Comparison of ENCODE assay signal across 1 cellular context in the genomic region with DNA sequence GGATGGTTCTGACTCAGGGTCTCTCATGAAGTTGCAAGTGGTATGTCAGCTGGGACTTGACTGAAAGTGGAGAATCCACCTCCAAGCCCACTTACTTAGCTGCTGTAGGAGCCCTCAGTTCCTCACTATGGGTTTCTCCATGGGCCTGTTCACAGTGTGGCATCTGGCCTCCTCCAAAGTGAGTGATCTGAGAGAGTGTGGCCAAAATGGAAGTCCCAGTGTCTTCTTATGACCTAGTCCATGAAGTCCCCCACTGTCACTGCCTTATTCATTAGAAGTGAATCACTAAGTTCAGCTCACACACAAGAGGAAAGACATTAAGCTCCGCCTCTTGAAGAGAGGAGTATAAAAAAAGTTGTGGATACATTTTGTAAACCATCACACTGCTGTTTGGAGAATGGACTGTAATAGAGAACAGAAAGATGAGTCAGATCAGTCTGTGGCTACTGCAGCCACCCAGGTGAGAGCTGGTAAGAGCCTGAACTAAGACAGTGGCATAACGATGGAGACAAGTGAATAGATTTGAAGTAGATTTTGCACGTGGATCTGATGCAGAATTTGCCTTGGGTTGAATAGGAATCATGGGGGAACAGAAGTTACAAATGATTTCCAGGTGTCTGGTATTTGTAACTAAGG.
A peak's percentile ranks its signal among the peaks of the same experiment; 100 is the strongest.
TF ChIP-seq lines count a peak whose summit lies in the region.

No MANE protein-coding gene starts in this region.

TF ChIP-seq in GM12878, 131 proteins besides CTCF, POLR2A, EP300 and RAD21:
- TF ChIP-seq, protein P1, sequence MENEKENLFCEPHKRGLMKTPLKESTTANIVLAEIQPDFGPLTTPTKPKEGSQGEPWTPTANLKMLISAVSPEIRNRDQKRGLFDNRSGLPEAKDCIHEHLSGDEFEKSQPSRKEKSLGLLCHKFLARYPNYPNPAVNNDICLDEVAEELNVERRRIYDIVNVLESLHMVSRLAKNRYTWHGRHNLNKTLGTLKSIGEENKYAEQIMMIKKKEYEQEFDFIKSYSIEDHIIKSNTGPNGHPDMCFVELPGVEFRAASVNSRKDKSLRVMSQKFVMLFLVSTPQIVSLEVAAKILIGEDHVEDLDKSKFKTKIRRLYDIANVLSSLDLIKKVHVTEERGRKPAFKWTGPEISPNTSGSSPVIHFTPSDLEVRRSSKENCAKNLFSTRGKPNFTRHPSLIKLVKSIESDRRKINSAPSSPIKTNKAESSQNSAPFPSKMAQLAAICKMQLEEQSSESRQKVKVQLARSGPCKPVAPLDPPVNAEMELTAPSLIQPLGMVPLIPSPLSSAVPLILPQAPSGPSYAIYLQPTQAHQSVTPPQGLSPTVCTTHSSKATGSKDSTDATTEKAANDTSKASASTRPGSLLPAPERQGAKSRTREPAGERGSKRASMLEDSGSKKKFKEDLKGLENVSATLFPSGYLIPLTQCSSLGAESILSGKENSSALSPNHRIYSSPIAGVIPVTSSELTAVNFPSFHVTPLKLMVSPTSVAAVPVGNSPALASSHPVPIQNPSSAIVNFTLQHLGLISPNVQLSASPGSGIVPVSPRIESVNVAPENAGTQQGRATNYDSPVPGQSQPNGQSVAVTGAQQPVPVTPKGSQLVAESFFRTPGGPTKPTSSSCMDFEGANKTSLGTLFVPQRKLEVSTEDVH (IDR thresholded peaks at IDR 0.05; ENCODE audit: low read depth, partially characterized antibody), result no peak
- peak; percentile 9; the same call in 1 of the 2 replicates for TF ChIP-seq RUNX3 (IDR thresholded peaks at IDR 0.05; ENCODE audit: low read length)
